ENCODE assay signal across 8 cellular contexts in the genomic region with DNA sequence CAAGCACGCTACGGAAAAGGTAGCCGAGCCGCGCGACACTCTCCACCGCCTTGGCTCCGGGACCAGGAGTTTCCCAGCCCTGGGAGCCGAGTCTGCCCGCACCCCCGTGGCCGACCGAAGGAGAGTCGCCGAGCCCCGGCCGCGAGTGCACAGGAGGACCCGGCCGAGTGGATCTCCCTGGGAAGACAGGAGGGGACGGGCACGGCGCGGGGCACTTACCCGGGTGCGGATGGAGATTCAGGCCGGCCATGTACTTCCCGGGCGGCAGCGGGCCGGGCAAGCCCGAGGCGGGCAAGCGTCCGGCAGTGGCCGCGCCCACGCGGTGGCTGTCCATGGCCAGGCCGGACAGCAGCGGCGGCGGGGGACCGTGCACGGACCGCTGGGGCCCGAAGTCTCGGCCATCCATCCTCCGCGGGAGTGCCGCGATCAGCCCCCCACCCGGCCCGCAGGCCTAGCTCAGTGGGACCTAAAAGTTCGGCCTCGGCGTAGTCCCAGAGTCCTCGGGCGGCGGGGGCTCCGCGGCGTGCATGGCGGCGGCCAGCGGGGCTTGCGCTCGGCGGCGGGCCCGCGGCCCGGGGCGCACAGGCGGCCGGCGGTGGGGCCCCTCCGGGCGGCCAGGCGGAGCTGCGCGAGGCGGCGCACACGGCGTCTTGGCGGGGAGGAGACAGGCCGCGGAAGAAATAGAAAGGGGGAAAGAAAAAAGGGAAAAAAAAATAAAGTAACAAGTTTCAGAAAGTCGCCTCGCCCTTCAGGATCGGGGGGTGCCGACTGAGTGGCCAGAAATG. TPM values are rescaled to one million over a fixed set of nuclear protein-coding genes. Genes with fewer than 3 reads are reported as not detected.
DNase-seq lines count a peak whose midpoint lies in the region; ATAC-seq and TF ChIP-seq lines count a peak whose summit lies in the region.

No MANE protein-coding gene starts in this region.

- H3K27me3 ChIP-seq in NT2/D1 (ENCODE audit: insufficient read depth, insufficient read length) (peaks cover 82% of the 10 kb centered on the region), mononuclear cell (ENCODE audit: insufficient read depth, low read length) (peaks cover 50% of the 10 kb centered on the region), vagina (no peaks in the 10 kb centered on the region)

- peak overlapping the region; percentile 100 for H3K27ac Mint-ChIP-seq in dendritic cell treated with granulocyte-macrophage colony-stimulating factor and Interleukin-4, amounts not matched to agents 40 ng/mL and 50 ng/mL, for 4 days

- H3K36me3 Mint-ChIP-seq in dendritic cell treated with granulocyte-macrophage colony-stimulating factor and Interleukin-4, amounts not matched to agents 40 ng/mL and 50 ng/mL, for 4 days (ENCODE audit: low read depth), result peaks cover 94% of the 10 kb centered on the region

- H3K9me3 ChIP-seq in NT2/D1 (ENCODE audit: insufficient read depth, low read length) (no peaks in the 10 kb centered on the region), mononuclear cell (ENCODE audit: low read depth, low read length) (no peaks in the 10 kb centered on the region), vagina (no peaks in the 10 kb centered on the region)

- H3K4me1 Mint-ChIP-seq in dendritic cell treated with granulocyte-macrophage colony-stimulating factor and Interleukin-4, amounts not matched to agents 40 ng/mL and 50 ng/mL, for 4 days (ENCODE audit: low read depth), result peaks cover 24% of the 10 kb centered on the region

- no peak for TF ChIP-seq CTCF in vagina (IDR thresholded peaks at IDR 0.05)

- peak overlapping the region; percentile 94 for H3K4me3 Mint-ChIP-seq in dendritic cell treated with granulocyte-macrophage colony-stimulating factor and Interleukin-4, amounts not matched to agents 40 ng/mL and 50 ng/mL, for 4 days

- H3K9me3 Mint-ChIP-seq in dendritic cell treated with granulocyte-macrophage colony-stimulating factor and Interleukin-4, amounts not matched to agents 40 ng/mL and 50 ng/mL, for 4 days, result no peaks in the 10 kb centered on the region

- H3K4me1 ChIP-seq in NT2/D1 (ENCODE audit: insufficient read depth, insufficient read length) (peaks cover 18% of the 10 kb centered on the region), mononuclear cell (ENCODE audit: insufficient read depth, low read length) (peaks cover 65% of the 10 kb centered on the region), vagina (peaks cover 25% of the 10 kb centered on the region)

- ATAC-seq in GM18870 (IDR thresholded peaks at IDR 0.05; ENCODE audit: unreplicated experiment), result no peak
- no peak for ATAC-seq in HG02610 (IDR thresholded peaks at IDR 0.05; ENCODE audit: unreplicated experiment)
- no peak for ATAC-seq in GM18873 (IDR thresholded peaks at IDR 0.05; ENCODE audit: low FRiP score, unreplicated experiment)

- intact Hi-C loops in dendritic cell treated with granulocyte-macrophage colony-stimulating factor and Interleukin-4, amounts not matched to agents 40 ng/mL and 50 ng/mL, for 4 days (cut with micrococcal nuclease), result no loop called here
- intact Hi-C loops in vagina (cut with DNase I), result loop anchor here (5.0 kb wide), 1 partner anchor 276 kb away; no protein-coding TSS in a partner anchor

- peak overlapping the region; percentile 70 for H3K9ac ChIP-seq in NT2/D1 (ENCODE audit: insufficient read length, low read depth)

- H3K27me3 Mint-ChIP-seq in dendritic cell treated with granulocyte-macrophage colony-stimulating factor and Interleukin-4, amounts not matched to agents 40 ng/mL and 50 ng/mL, for 4 days, result no peaks in the 10 kb centered on the region

- H3K4me3 ChIP-seq in NT2/D1 (ENCODE audit: insufficient read length, low read depth) (peak overlapping the region; percentile 21), mononuclear cell (ENCODE audit: low read length) (peak overlapping the region; percentile 90), vagina (peak overlapping the region; percentile 81 to 97)

- TF ChIP-seq POLR2A in vagina (IDR thresholded peaks at IDR 0.05), result no peak

- H3K27ac ChIP-seq in vagina, result peak overlapping the region; percentile 98

- H3K36me3 ChIP-seq in NT2/D1 (ENCODE audit: insufficient read depth, insufficient read length, low read length) (no peaks in the 10 kb centered on the region), vagina (no peaks in the 10 kb centered on the region)

- DNase-seq in Daoy (ENCODE audit: low read depth), result peak; percentile 52
- no peak for DNase-seq in NT2/D1 (ENCODE audit: low read depth, low spot score)
- no peak for DNase-seq in vagina (ENCODE audit: extremely low spot score in 2 of 2)

RNA-seq across cellular contexts. Expression of a gene that starts 2.6 kb away (rescaled TPM):
- total RNA-seq in Daoy (2014; rRNA removed; shearing (Covaris generic)), result 17.7 and 31.5 TPM in 2 replicates
- total RNA-seq in mononuclear cell, result 42.4 TPM
- total RNA-seq in vagina, result 79.8 TPM

Comparison
In these comparisons a context has a peak if more than half of its experiments do, and no peak if none do; other contexts are left out.
1. H3K4me3 ChIP-seq: peak in every context shown above with its lines; median percentile 90 in mononuclear cell; 89 in vagina; 21 in NT2/D1.